In genomic region chr3:146640361-146640760, GRCh38 we compare ENCODE assay signal across 16 cellular contexts. TPM values are rescaled to one million over a fixed set of nuclear protein-coding genes. Genes with fewer than 3 reads are reported as not detected.
A peak's percentile ranks its signal among the peaks of the same experiment; 100 is the strongest.
DNase-seq lines count a peak whose midpoint lies in the region; ATAC-seq and TF ChIP-seq lines count a peak whose summit lies in the region.
"Had no signal": no experiment of that assay in that cellular context is flagged by ENCODE, and none has a peak within 500 bp of the region (broad histone marks: within the 10 kb centered on the region; RNA-seq: fewer than 3 reads in every experiment).

No MANE protein-coding gene starts in this region.

- peak overlapping the region; percentile 47 for H2AFZ ChIP-seq in HCT116 (ENCODE audit: low read depth, low read length, poor library complexity, severe bottlenecking)

- H3K9me3 ChIP-seq in HCT116 (ENCODE audit: control insufficient read depth in 1 of 2, insufficient read depth in 1 of 2, low read depth in 1 of 2, low read length in 2 of 2) = no peaks in the 10 kb centered on the region
- H3K9me3 ChIP-seq: BLaER1 had no signal

- no peak overlapping the region for H3K4me3 ChIP-seq in HCT116 (replicated peaks in 1 of 2; ENCODE audit: low read depth in 1 of 2, low read length in 2 of 2)
- H3K4me3 ChIP-seq: BLaER1, SK-N-MC had no signal

- TF ChIP-seq CTCF in HCT116 (IDR thresholded peaks at IDR 0.05 in 2 of 3, conservative IDR thresholded peaks at IDR 0.05 in 1 of 3; ENCODE audit: borderline replicate concordance in 1 of 3, insufficient read depth in 1 of 3, low read depth in 2 of 3, low read length in 2 of 3) = no peak

- DNase-seq in HCT116 (ENCODE audit: low read depth, low spot score) = no peak
- DNase-seq in NCI-H69 (lab: John Stamatoyannopoulos, UW) = peak; percentile 42
- peak; percentile 16 for DNase-seq in cerebellar cortex (ENCODE audit: low spot score)
- no peak for DNase-seq in KG1 (lab: John Stamatoyannopoulos, UW)
- no peak for DNase-seq in NCI-H128 (lab: John Stamatoyannopoulos, UW; ENCODE audit: unreplicated experiment)
- DNase-seq: CD4-positive, alpha-beta T cell; NCI-H2171; NK-92 treated with Interleukin-12 subunit alpha and Interleukin-12 subunit beta, amount 100 ng/mL, for 24 hours; T-cell had no signal

- H3K79me2 ChIP-seq in HCT116 (ENCODE audit: insufficient read depth, low read length) = no peaks in the 10 kb centered on the region

- H4K20me1 ChIP-seq in HCT116 (ENCODE audit: insufficient read depth) = no peaks in the 10 kb centered on the region
- H4K20me1 ChIP-seq: BLaER1 had no signal

- H3K27me3 ChIP-seq in HCT116 (ENCODE audit: insufficient read depth, low read length) = no peaks in the 10 kb centered on the region
- H3K27me3 ChIP-seq: BLaER1 had no signal

- POLR2A ChIA-PET in HCT116 (lab: Charles Lee) = no interaction called here

- H3K4me2 ChIP-seq in HCT116 (ENCODE audit: low read length) = no peak overlapping the region
- H3K4me2 ChIP-seq: BLaER1 had no signal

- no peaks in the 10 kb centered on the region for H3K36me3 ChIP-seq in HCT116 (ENCODE audit: control insufficient read depth in 1 of 2, insufficient read depth in 2 of 2, low read length in 2 of 2)
- H3K36me3 ChIP-seq: BLaER1 had no signal

- RAD21 ChIA-PET in HCT116 (lab: Charles Lee; ENCODE audit: low non-redundant PET in 1 of 2, low total read pairs in 2 of 2, uncharacterized antibody in 2 of 2, unreplicated experiment in 2 of 2) = no interaction called here

- TF ChIP-seq RAD21 in HCT116 (IDR thresholded peaks at IDR 0.05; ENCODE audit: low read depth) = no peak

- CTCF ChIA-PET in HCT116 (lab: Charles Lee) = interaction anchor here (0.9 to 1.3 kb wide), 2 partner anchors 70 to 313 kb away, joined by 3 read pairs; no protein-coding TSS in a partner anchor

- no peaks in the 10 kb centered on the region for H3K9me2 ChIP-seq in HCT116 (ENCODE audit: insufficient read depth)

- H3K4me1 ChIP-seq in HCT116 (ENCODE audit: control insufficient read depth in 1 of 2, insufficient read depth in 2 of 2, low read length in 2 of 2) = no peaks in the 10 kb centered on the region
- H3K4me1 ChIP-seq: BLaER1 had no signal

- intact Hi-C loops in HCT116 (cut with micrococcal nuclease) = loop anchor here (5.0 to 10.0 kb wide), 4 partner anchors 308 to 576 kb away; no protein-coding TSS in a partner anchor

- TF ChIP-seq POLR2A in HCT116 (IDR thresholded peaks at IDR 0.05; ENCODE audit: borderline replicate concordance, extremely low read depth, insufficient read depth, insufficient read length) = no peak

- ATAC-seq in HCT116 (no peak), SK-N-SH treated with all-trans-retinoic acid at 6 μM for 48 hours (no peak), HG02588 (IDR thresholded peaks at IDR 0.05; ENCODE audit: unreplicated experiment) (no peak)

- H3K9ac ChIP-seq in HCT116 (ENCODE audit: low read length) = no peak overlapping the region
- H3K9ac ChIP-seq: BLaER1 had no signal

- BruUV-seq in HCT116 (replicated peaks; lab: Mats Ljungman, UMichigan) = no TSS peak

- no peak overlapping the region for H3K27ac ChIP-seq in HCT116 (ENCODE audit: low read depth, low read length)
- H3K27ac ChIP-seq: BLaER1, SK-N-MC had no signal

TF ChIP-seq in HCT116, 20 proteins besides CTCF, POLR2A, EP300 and RAD21:
- TF ChIP-seq CBX3 (IDR thresholded peaks at IDR 0.05; ENCODE audit: low read depth) (no peak), FOSL1 (IDR thresholded peaks at IDR 0.05; ENCODE audit: low read depth) (no peak), ZNF274 (IDR thresholded peaks at IDR 0.05; ENCODE audit: low read depth, low read length) (no peak), SIN3A (IDR thresholded peaks at IDR 0.05; ENCODE audit: low read depth) (no peak), SP1 (IDR thresholded peaks at IDR 0.05; ENCODE audit: low read depth) (no peak), MAX (IDR thresholded peaks at IDR 0.05) (no peak), ZBTB33 (IDR thresholded peaks at IDR 0.05; ENCODE audit: extremely low read depth, insufficient replicate concordance, low read length) (no peak), EZH2phosphoT487 (IDR thresholded peaks at IDR 0.05; ENCODE audit: borderline replicate concordance) (no peak), TCF7L2 (IDR thresholded peaks at IDR 0.05; ENCODE audit: borderline replicate concordance, extremely low read depth, insufficient read depth, insufficient read length) (no peak), ELF1 (IDR thresholded peaks at IDR 0.05; ENCODE audit: borderline replicate concordance, low read depth) (no peak), YY1 (IDR thresholded peaks at IDR 0.05; ENCODE audit: extremely low read depth, insufficient replicate concordance, low read depth, low read length) (no peak), CEBPB (IDR thresholded peaks at IDR 0.05; ENCODE audit: low read depth) (no peak), ATF3 (IDR thresholded peaks at IDR 0.05) (no peak), JUND (IDR thresholded peaks at IDR 0.05) (no peak), SRF (IDR thresholded peaks at IDR 0.05; ENCODE audit: low read depth) (no peak), POLR2AphosphoS5 (IDR thresholded peaks at IDR 0.05; ENCODE audit: low read depth, low read length) (no peak)
TF ChIP-seq in HCT116: peak in this region for 0.

TF ChIP-seq in SK-N-SH treated with all-trans-retinoic acid at 6 μM for 48 hours, 23 proteins besides CTCF, POLR2A, EP300 and RAD21 (continues in another document):
- TF ChIP-seq BACH2 (CRISPR knock-in tag; IDR thresholded peaks at IDR 0.05; ENCODE audit: borderline replicate concordance) (no peak), ZFP30 (CRISPR knock-in tag; IDR thresholded peaks at IDR 0.05) (no peak), TSHZ2 (CRISPR knock-in tag; IDR thresholded peaks at IDR 0.05) (no peak), ISL1 (CRISPR knock-in tag; IDR thresholded peaks at IDR 0.05) (no peak), ESRRG (CRISPR knock-in tag; IDR thresholded peaks at IDR 0.05) (no peak), RARB (CRISPR knock-in tag; IDR thresholded peaks at IDR 0.05) (no peak), ZC3H10 (CRISPR knock-in tag; IDR thresholded peaks at IDR 0.05) (no peak), SNAI2 (CRISPR knock-in tag; IDR thresholded peaks at IDR 0.05) (no peak), ARNTL (CRISPR knock-in tag; IDR thresholded peaks at IDR 0.05; ENCODE audit: borderline replicate concordance, low read depth) (no peak), ZFP3 (CRISPR knock-in tag; IDR thresholded peaks at IDR 0.05) (no peak), ZNF70 (CRISPR knock-in tag; IDR thresholded peaks at IDR 0.05) (no peak), ZNF8 (CRISPR knock-in tag; IDR thresholded peaks at IDR 0.05) (no peak), CSRNP3 (CRISPR knock-in tag; IDR thresholded peaks at IDR 0.05) (no peak), ZNF565 (CRISPR knock-in tag; conservative IDR thresholded peaks at IDR 0.05; ENCODE audit: low read depth) (no peak), TOX (CRISPR knock-in tag; IDR thresholded peaks at IDR 0.05; ENCODE audit: borderline replicate concordance) (no peak), TCF4 (CRISPR knock-in tag; IDR thresholded peaks at IDR 0.05; ENCODE audit: borderline replicate concordance) (no peak), POU6F1 (CRISPR knock-in tag; IDR thresholded peaks at IDR 0.05; ENCODE audit: borderline replicate concordance, low read depth) (no peak)

RNA-seq across cellular contexts. Expression of gene PLSCR5, which starts 35.2 kb away (rescaled TPM):
- not detected for total RNA-seq in HCT116 (2021; ENCODE audit: unreplicated experiment)
- polyA plus RNA-seq in HCT116 (2012) = 0.08 TPM in 1 of 2 replicates, not detected in the other
- total RNA-seq: CD4-positive, alpha-beta T cell; H4; MCF 10A; OCI-LY7; T-cell had no signal

Comparison
In these comparisons a context has a peak if more than half of its experiments do, and no peak if none do; other contexts are left out.
1. DNase-seq: peak in NCI-H69 (single experiment) and cerebellar cortex (single experiment); none in HCT116 (single experiment), KG1 (single experiment) and NCI-H128 (single experiment).